Comparison of ENCODE assay signal across 8 cellular contexts in genomic region chr7:5477723-5478531, GRCh38. TPM values are rescaled to one million over a fixed set of nuclear protein-coding genes. Genes with fewer than 3 reads are reported as not detected.
DNase-seq lines count a peak whose midpoint lies in the region; ATAC-seq and TF ChIP-seq lines count a peak whose summit lies in the region.

No MANE protein-coding gene starts in this region.

- 43 to 57% (median 46%) methylated on average over 29 of the region's 29 CpGs for WGBS in psoas muscle, 3 donors

- H3K4me1 ChIP-seq in OCI-LY3 (ENCODE audit: low read length), result no peaks in the 10 kb centered on the region
- no peaks in the 10 kb centered on the region for H3K4me1 ChIP-seq in psoas muscle

- H3K4me3 Mint-ChIP-seq in activated naive CD4-positive, alpha-beta T cell treated with anti-CD3 and anti-CD28 coated beads, Interleukin-2, amount 50 U/mL, for 24 hours, result peak overlapping the region; percentile 66
- H3K4me3 Mint-ChIP-seq in activated naive CD4-positive, alpha-beta T cell treated with anti-CD3 and anti-CD28 coated beads, Interleukin-2, amount 10 ng/mL, durations not matched to agents 7 days and 5 days, result no peak overlapping the region

- peak; percentile 33 to 71 (median 48) for ATAC-seq in psoas muscle
- ATAC-seq in GM19328 (IDR thresholded peaks at IDR 0.05; ENCODE audit: unreplicated experiment), result no peak

- no peak overlapping the region for H3K27ac Mint-ChIP-seq in activated naive CD4-positive, alpha-beta T cell treated with anti-CD3 and anti-CD28 coated beads, Interleukin-2, amount 50 U/mL, for 24 hours
- H3K27ac Mint-ChIP-seq in activated naive CD4-positive, alpha-beta T cell treated with anti-CD3 and anti-CD28 coated beads, Interleukin-2, amount 10 ng/mL, durations not matched to agents 7 days and 5 days, result no peak overlapping the region

- H3K9me3 ChIP-seq in OCI-LY3 (ENCODE audit: insufficient read depth, low read length), result no peaks in the 10 kb centered on the region
- H3K9me3 ChIP-seq in psoas muscle, result no peaks in the 10 kb centered on the region

- H3K4me3 ChIP-seq in OCI-LY3 (ENCODE audit: low read length) (peak overlapping the region; percentile 7; the same call in 1 of the 2 replicates), psoas muscle (peak overlapping the region; percentile 44)

- no peaks in the 10 kb centered on the region for H3K4me1 Mint-ChIP-seq in activated naive CD4-positive, alpha-beta T cell treated with anti-CD3 and anti-CD28 coated beads, Interleukin-2, amount 50 U/mL, for 24 hours
- H3K4me1 Mint-ChIP-seq in activated naive CD4-positive, alpha-beta T cell treated with anti-CD3 and anti-CD28 coated beads, Interleukin-2, amount 10 ng/mL, durations not matched to agents 7 days and 5 days, result peaks cover 3% of the 10 kb centered on the region

- no peaks in the 10 kb centered on the region for H3K27me3 Mint-ChIP-seq in activated naive CD4-positive, alpha-beta T cell treated with anti-CD3 and anti-CD28 coated beads, Interleukin-2, amount 50 U/mL, for 24 hours
- H3K27me3 Mint-ChIP-seq in activated naive CD4-positive, alpha-beta T cell treated with anti-CD3 and anti-CD28 coated beads, Interleukin-2, amount 10 ng/mL, durations not matched to agents 7 days and 5 days, result no peaks in the 10 kb centered on the region

- H3K4me2 ChIP-seq in OCI-LY3 (ENCODE audit: low read length), result no peak overlapping the region

- intact Hi-C loops in psoas muscle (cut with DNase I), result no loop called here

- DNase-seq in activated naive CD4-positive, alpha-beta T cell treated with anti-CD3 and anti-CD28 coated beads, Interleukin-2, amount 10 ng/mL, durations not matched to agents 7 days and 5 days, result no peak
- DNase-seq in fibroblast of gingiva (ENCODE audit: low read depth) (peak; percentile 39), psoas muscle (peak in 1 of 2 donors; percentile 58), dermis blood vessel endothelial cell (no peak)
- DNase-seq in activated CD4-positive, alpha-beta T cell treated with anti-CD3 and anti-CD28 coated beads, Interleukin-2, amount 50 U/mL, for 48 hours, result no peak

- no peaks in the 10 kb centered on the region for H3K79me2 ChIP-seq in OCI-LY3 (ENCODE audit: low read length)

- peaks cover 3% of the 10 kb centered on the region for H3K36me3 Mint-ChIP-seq in activated naive CD4-positive, alpha-beta T cell treated with anti-CD3 and anti-CD28 coated beads, Interleukin-2, amount 50 U/mL, for 24 hours
- H3K36me3 Mint-ChIP-seq in activated naive CD4-positive, alpha-beta T cell treated with anti-CD3 and anti-CD28 coated beads, Interleukin-2, amount 10 ng/mL, durations not matched to agents 7 days and 5 days, result no peaks in the 10 kb centered on the region

- H3K36me3 ChIP-seq in OCI-LY3 (replicated peaks; ENCODE audit: low read depth, low read length), result no peaks in the 10 kb centered on the region
- no peaks in the 10 kb centered on the region for H3K36me3 ChIP-seq in psoas muscle (ENCODE audit: insufficient read depth in 1 of 2, low read depth in 1 of 2)

- no peak overlapping the region for H3K9ac ChIP-seq in OCI-LY3 (ENCODE audit: low read length)

- CTCF ChIA-PET in activated naive CD4-positive, alpha-beta T cell treated with anti-CD3 and anti-CD28 coated beads, Interleukin-2, amount 10 ng/mL, durations not matched to agents 7 days and 5 days (lab: Charles Lee), result interaction anchor here (1.0 kb wide), 1 partner anchor 8 kb away, joined by 3 read pairs; no protein-coding TSS in a partner anchor

- H4K20me1 ChIP-seq in OCI-LY3 (ENCODE audit: insufficient read depth, low read length), result no peaks in the 10 kb centered on the region

- no peak overlapping the region for H2AFZ ChIP-seq in OCI-LY3 (ENCODE audit: low read depth, low read length)

- no peaks in the 10 kb centered on the region for H3K9me3 Mint-ChIP-seq in activated naive CD4-positive, alpha-beta T cell treated with anti-CD3 and anti-CD28 coated beads, Interleukin-2, amount 50 U/mL, for 24 hours
- H3K9me3 Mint-ChIP-seq in activated naive CD4-positive, alpha-beta T cell treated with anti-CD3 and anti-CD28 coated beads, Interleukin-2, amount 10 ng/mL, durations not matched to agents 7 days and 5 days, result no peaks in the 10 kb centered on the region

- TF ChIP-seq CTCF in OCI-LY3 (IDR thresholded peaks at IDR 0.05; ENCODE audit: low read depth, low read length) (no peak), psoas muscle (IDR thresholded peaks at IDR 0.05) (peak; percentile 7)

- no peaks in the 10 kb centered on the region for H3K27me3 ChIP-seq in OCI-LY3 (ENCODE audit: low read depth, low read length)
- no peaks in the 10 kb centered on the region for H3K27me3 ChIP-seq in psoas muscle (ENCODE audit: insufficient read depth in 3 of 3, low read length in 2 of 3)

- H3K27ac ChIP-seq in OCI-LY3 (ENCODE audit: low read length), result no peak overlapping the region
- no peak overlapping the region for H3K27ac ChIP-seq in psoas muscle

RNA-seq across cellular contexts. Expression of gene FBXL18, which starts 35.7 kb away (rescaled TPM):
- 1 to 10 TPM; 4.0 to 9.8 (median 7.8) TPM for total RNA-seq in psoas muscle
- 10 to 100 TPM in 1 of 3 donors, 1 to 10 TPM in 2; 1.7 to 10.6 (median 2.1) TPM for polyA plus RNA-seq in psoas muscle
- 4.9 and 9.9 TPM in 2 replicates for total RNA-seq in dermis blood vessel endothelial cell

RNA-seq across cellular contexts. Expression of gene ACTB, which starts 52.5 kb away (rescaled TPM):
- total RNA-seq in psoas muscle (100 to 1,000 TPM; 351 to 761 (median 602) TPM), dermis blood vessel endothelial cell (2,280 and 5,174 TPM in 2 replicates)
- polyA plus RNA-seq in psoas muscle, result 1,000 to 10,000 TPM in 1 of 3 donors, 100 to 1,000 TPM in 2; 223 to 1,482 (median 332) TPM

RNA-seq across cellular contexts. Expression of gene TNRC18, which starts 54.3 kb away (rescaled TPM):
- 10 to 100 TPM; 18.5 to 27.9 (median 23.8) TPM for total RNA-seq in psoas muscle
- 10 to 100 TPM in 1 of 3 donors, 1 to 10 TPM in 2; 5.9 to 15.8 (median 7.3) TPM for polyA plus RNA-seq in psoas muscle
- total RNA-seq in dermis blood vessel endothelial cell, result 42.5 and 89.4 TPM in 2 replicates
